Comparison of ENCODE assay signal across 9 cellular contexts in genomic region chr16:4111748-4112696, GRCh38.
DNase-seq lines count a peak whose midpoint lies in the region; ATAC-seq and TF ChIP-seq lines count a peak whose summit lies in the region.
"Had no signal": no experiment of that assay in that cellular context is flagged by ENCODE, and none has a peak within 500 bp of the region (broad histone marks: within the 10 kb centered on the region; RNA-seq: fewer than 3 reads in every experiment).

No MANE protein-coding gene starts in this region.

- H3K36me3 ChIP-seq in tibial artery = no peaks in the 10 kb centered on the region

- peak overlapping the region; percentile 74 for H3K4me3 Mint-ChIP-seq in activated T-cell treated with anti-CD3 and anti-CD28 coated beads, Interleukin-2, amount 50 U/mL, for 24 hours
- H3K4me3 Mint-ChIP-seq in activated naive CD8-positive, alpha-beta T cell treated with anti-CD3 and anti-CD28 coated beads, Interleukin-2, amount 50 U/mL, for 24 hours = peak overlapping the region; percentile 33

- DNase-seq in activated T-cell treated with anti-CD3 and anti-CD28 coated beads, Interleukin-2, amount 50 U/mL, for 24 hours = no peak
- no peak for DNase-seq in activated T-cell treated with anti-CD3 and anti-CD28 coated beads, Interleukin-2, amount 50 U/mL, for 48 hours
- DNase-seq in activated naive CD8-positive, alpha-beta T cell treated with anti-CD3 and anti-CD28 coated beads, Interleukin-2, amount 50 U/mL, for 24 hours = no peak
- peak; percentile 35 for DNase-seq in kidney tubule cell (ENCODE audit: low spot score)
- no peak for DNase-seq in tibial artery
- no peak for DNase-seq in GDM1 (lab: John Stamatoyannopoulos, UW)
- DNase-seq: DND-41 had no signal

- intact Hi-C loops in tibial artery (cut with DNase I; ENCODE audit: low total_unique reads) = loop anchor here (10.0 kb wide), 2 partner anchors 97 to 127 kb away; no protein-coding TSS in a partner anchor

- no peak overlapping the region for H3K27ac Mint-ChIP-seq in activated T-cell treated with anti-CD3 and anti-CD28 coated beads, Interleukin-2, amount 50 U/mL, for 24 hours
- H3K27ac Mint-ChIP-seq in activated naive CD8-positive, alpha-beta T cell treated with anti-CD3 and anti-CD28 coated beads, Interleukin-2, amount 50 U/mL, for 24 hours = no peak overlapping the region

- no peaks in the 10 kb centered on the region for H3K9me3 ChIP-seq in tibial artery

- H3K4me1 Mint-ChIP-seq in activated T-cell treated with anti-CD3 and anti-CD28 coated beads, Interleukin-2, amount 50 U/mL, for 24 hours (ENCODE audit: low read depth) = peaks cover 54% of the 10 kb centered on the region
- H3K4me1 Mint-ChIP-seq in activated naive CD8-positive, alpha-beta T cell treated with anti-CD3 and anti-CD28 coated beads, Interleukin-2, amount 50 U/mL, for 24 hours = peaks cover 36% of the 10 kb centered on the region

- peak overlapping the region; percentile 68 to 72 for H3K4me3 ChIP-seq in tibial artery

- H3K9me3 Mint-ChIP-seq in activated T-cell treated with anti-CD3 and anti-CD28 coated beads, Interleukin-2, amount 50 U/mL, for 24 hours = no peaks in the 10 kb centered on the region
- no peaks in the 10 kb centered on the region for H3K9me3 Mint-ChIP-seq in activated naive CD8-positive, alpha-beta T cell treated with anti-CD3 and anti-CD28 coated beads, Interleukin-2, amount 50 U/mL, for 24 hours

- no peaks in the 10 kb centered on the region for H3K27me3 ChIP-seq in tibial artery

- H3K36me3 Mint-ChIP-seq in activated T-cell treated with anti-CD3 and anti-CD28 coated beads, Interleukin-2, amount 50 U/mL, for 24 hours (ENCODE audit: low read depth) = peaks cover 16% of the 10 kb centered on the region
- peaks cover 3% of the 10 kb centered on the region for H3K36me3 Mint-ChIP-seq in activated naive CD8-positive, alpha-beta T cell treated with anti-CD3 and anti-CD28 coated beads, Interleukin-2, amount 50 U/mL, for 24 hours (ENCODE audit: low read depth)

- H3K27me3 Mint-ChIP-seq in activated T-cell treated with anti-CD3 and anti-CD28 coated beads, Interleukin-2, amount 50 U/mL, for 24 hours = no peaks in the 10 kb centered on the region
- peaks cover 2% of the 10 kb centered on the region for H3K27me3 Mint-ChIP-seq in activated naive CD8-positive, alpha-beta T cell treated with anti-CD3 and anti-CD28 coated beads, Interleukin-2, amount 50 U/mL, for 24 hours

- peak overlapping the region; percentile 49 to 70 for H3K27ac ChIP-seq in tibial artery

- no peak for TF ChIP-seq CTCF in tibial artery (IDR thresholded peaks at IDR 0.05)

- no peak for ATAC-seq in activated naive CD8-positive, alpha-beta T cell treated with anti-CD3 and anti-CD28 coated beads, Interleukin-2, amount 50 U/mL, for 24 hours
- no peak for ATAC-seq in HG02759 (IDR thresholded peaks at IDR 0.05; ENCODE audit: unreplicated experiment)
- no peak for ATAC-seq in GM21423 (IDR thresholded peaks at IDR 0.05; ENCODE audit: unreplicated experiment)

- peaks cover 0 to 54% (median 38%) of the 10 kb centered on the region in 4 donors for H3K4me1 ChIP-seq in tibial artery
